Comparison of ENCODE assay signal across 28 cellular contexts in the genomic region with DNA sequence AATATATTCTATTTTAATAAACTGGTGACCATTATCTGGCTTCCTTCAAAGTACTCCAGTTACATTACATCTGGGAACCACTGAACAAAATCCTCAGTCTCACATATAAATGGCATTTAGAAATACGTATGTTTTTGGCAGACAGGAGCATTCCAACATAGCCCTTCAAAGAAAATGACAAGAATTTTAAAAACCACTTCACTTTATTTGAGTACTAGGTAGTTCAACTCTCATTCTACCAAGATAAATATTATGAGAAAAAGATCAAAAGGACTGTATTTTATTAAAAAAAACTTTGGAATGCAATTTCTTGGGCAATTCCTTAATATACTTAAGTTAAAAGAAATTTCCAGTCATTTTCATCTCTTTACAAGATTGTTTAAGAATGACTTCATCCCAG. TPM values are rescaled to one million over a fixed set of nuclear protein-coding genes. Genes with fewer than 3 reads are reported as not detected.
A peak's percentile ranks its signal among the peaks of the same experiment; 100 is the strongest.
DNase-seq lines count a peak whose midpoint lies in the region; ATAC-seq and TF ChIP-seq lines count a peak whose summit lies in the region.
"Had no signal": no experiment of that assay in that cellular context is flagged by ENCODE, and none has a peak within 500 bp of the region (broad histone marks: within the 10 kb centered on the region; RNA-seq: fewer than 3 reads in every experiment).

No MANE protein-coding gene starts in this region.

- H3K4me3 ChIP-seq in choroid plexus epithelial cell (ENCODE audit: low read depth, low read length) (no peak overlapping the region), left lung (no peak overlapping the region), upper lobe of right lung (no peak overlapping the region)
- H3K4me3 ChIP-seq: GM23248, SJSA1 had no signal

- H3K9me3 ChIP-seq in left lung (no peaks in the 10 kb centered on the region), upper lobe of right lung (no peaks in the 10 kb centered on the region)
- H3K9me3 ChIP-seq: SJSA1 had no signal

- DNase-seq in choroid plexus epithelial cell (ENCODE audit: low read depth) (peak; percentile 77), left lung (no peak), upper lobe of right lung (no peak), HuH-7 (ENCODE audit: low spot score) (no peak), NCI-H2196 treated with DMSO at 0.1 percent for 48 hours (lab: John Stamatoyannopoulos, UW; ENCODE audit: unreplicated experiment) (no peak), occipital lobe (lab: John Stamatoyannopoulos, UW) (no peak), DMS53 treated with DMSO at 0.1 percent for 48 hours (lab: John Stamatoyannopoulos, UW; ENCODE audit: unreplicated experiment) (no peak)
- DNase-seq: CD8-positive, alpha-beta T cell; DND-41; GM23248; H9; KBM-7; NCI-H1048; NCI-H1417; NCI-H1694 treated with DMSO at 0.1 percent for 48 hours; NCI-H2081; NCI-H226; NCI-H510A; NCI-H69; Right ventricle myocardium superior; RPMI8226 had no signal

- H3K4me1 ChIP-seq in left lung (peaks cover 0 to 7% of the 10 kb centered on the region in 2 donors), upper lobe of right lung (no peaks in the 10 kb centered on the region)
- H3K4me1 ChIP-seq: SJSA1 had no signal

- H3K27ac ChIP-seq in left lung (peak overlapping the region in 1 of 2 donors; percentile 57), upper lobe of right lung (no peak overlapping the region)
- H3K27ac ChIP-seq: C4-2B, SJSA1 had no signal

- H3K27me3 ChIP-seq in left lung (no peaks in the 10 kb centered on the region), upper lobe of right lung (no peaks in the 10 kb centered on the region)
- H3K27me3 ChIP-seq: SJSA1 had no signal

- intact Hi-C loops in left lung (cut with DNase I), result no loop called here
- intact Hi-C loops in upper lobe of right lung (cut with DNase I), result no loop called here

- TF ChIP-seq CTCF in choroid plexus epithelial cell (conservative IDR thresholded peaks at IDR 0.05; ENCODE audit: low read depth, low read length), result no peak
- TF ChIP-seq CTCF in left lung (IDR thresholded peaks at IDR 0.05), result no peak
- no peak for TF ChIP-seq CTCF in upper lobe of right lung (IDR thresholded peaks at IDR 0.05)

- peak; percentile 80 for ATAC-seq in SK-N-SH treated with all-trans-retinoic acid at 6 μM for 48 hours
- peak; percentile 68 for ATAC-seq in left lung
- ATAC-seq in upper lobe of right lung, result peak; percentile 61
- ATAC-seq: CD8-positive, alpha-beta T cell; HepG2 had no signal

- H3K36me3 ChIP-seq in left lung (peaks cover 0 to 26% of the 10 kb centered on the region in 2 donors), upper lobe of right lung (no peaks in the 10 kb centered on the region)
- H3K36me3 ChIP-seq: SJSA1 had no signal

TF ChIP-seq in SK-N-SH treated with all-trans-retinoic acid at 6 μM for 48 hours, 23 proteins besides CTCF, POLR2A, EP300 and RAD21:
- TF ChIP-seq ZNF70 (CRISPR knock-in tag; IDR thresholded peaks at IDR 0.05), result no peak
- peak; percentile 79 for TF ChIP-seq ISL1 (CRISPR knock-in tag; IDR thresholded peaks at IDR 0.05)

RNA-seq across cellular contexts. Expression of a gene that starts 17.6 kb away (rescaled TPM):
- total RNA-seq in left lung (1 to 10 TPM in 1 of 2 donors, under 1 TPM in 1; 0.99 to 8.8 TPM), upper lobe of right lung (2.3 TPM), occipital lobe (0.47 TPM)
- total RNA-seq: B cell, H9, HepG2, HT-29, LHCN-M2, Right ventricle myocardium superior had no signal
